ENCODE assay signal across 8 cellular contexts in genomic region chr7:135169936-135170222, GRCh38. TPM values are rescaled to one million over a fixed set of nuclear protein-coding genes. Genes with fewer than 3 reads are reported as not detected.
DNase-seq lines count a peak whose midpoint lies in the region; ATAC-seq and TF ChIP-seq lines count a peak whose summit lies in the region.

No MANE protein-coding gene starts in this region.

- H3K27ac ChIP-seq in DOHH2 (ENCODE audit: low read depth, low read length) (peak overlapping the region; percentile 86), left lung (peak overlapping the region; percentile 92 to 100)

- H3F3A ChIP-seq in DOHH2 (ENCODE audit: control insufficient read depth, insufficient read depth), result peaks cover 7% of the 10 kb centered on the region

- in situ Hi-C loops in GM13977 (cut with MboI; ENCODE audit: low pct_unique_long_range_greater_than_20kb, low sequenced_read_pairs, unreplicated experiment), result no loop called here

- H3K4me3 Mint-ChIP-seq in activated naive CD8-positive, alpha-beta T cell treated with anti-CD3 and anti-CD28 coated beads, Interleukin-2, amount 50 U/mL, for 24 hours, result peak overlapping the region; percentile 94
- H3K4me3 Mint-ChIP-seq in type B pancreatic cell, result peak overlapping the region; percentile 92

- ATAC-seq in HG03159 (IDR thresholded peaks at IDR 0.05; ENCODE audit: unreplicated experiment) (peak; percentile 24), left lung (no peak), GM21423 (IDR thresholded peaks at IDR 0.05; ENCODE audit: unreplicated experiment) (no peak)
- ATAC-seq in activated naive CD8-positive, alpha-beta T cell treated with anti-CD3 and anti-CD28 coated beads, Interleukin-2, amount 50 U/mL, for 24 hours, result no peak

- peak overlapping the region; percentile 88 for H3K4me3 ChIP-seq in DOHH2 (ENCODE audit: low read length)
- H3K4me3 ChIP-seq in left lung, result peak overlapping the region; percentile 57 to 85

- peaks cover 22% of the 10 kb centered on the region for H3K4me1 ChIP-seq in DOHH2 (ENCODE audit: control insufficient read depth, low read length)
- H3K4me1 ChIP-seq in left lung, result peaks cover 8 to 59% of the 10 kb centered on the region in 2 donors

- no peaks in the 10 kb centered on the region for H3K9me3 ChIP-seq in DOHH2 (ENCODE audit: control insufficient read depth, insufficient read depth, low read length)
- no peaks in the 10 kb centered on the region for H3K9me3 ChIP-seq in left lung

- H3K27me3 ChIP-seq in DOHH2 (ENCODE audit: control insufficient read depth, low read length) (no peaks in the 10 kb centered on the region), left lung (no peaks in the 10 kb centered on the region)

- no peak for TF ChIP-seq CTCF in DOHH2 (IDR thresholded peaks at IDR 0.05; ENCODE audit: low read depth, low read length, poor library complexity, severe bottlenecking)
- TF ChIP-seq CTCF in left lung (IDR thresholded peaks at IDR 0.05), result no peak
- no peak for TF ChIP-seq CTCF in type B pancreatic cell (conservative IDR thresholded peaks at IDR 0.05)
- TF ChIP-seq CTCF in GM13977 (IDR thresholded peaks at IDR 0.05; ENCODE audit: extremely low read depth, insufficient read depth, missing control alignments), result no peak

- H3K27me3 Mint-ChIP-seq in activated naive CD8-positive, alpha-beta T cell treated with anti-CD3 and anti-CD28 coated beads, Interleukin-2, amount 50 U/mL, for 24 hours, result no peaks in the 10 kb centered on the region
- H3K27me3 Mint-ChIP-seq in type B pancreatic cell, result no peaks in the 10 kb centered on the region

- H3K36me3 ChIP-seq in DOHH2 (ENCODE audit: control insufficient read depth, low read length) (peaks cover 57% of the 10 kb centered on the region), left lung (peaks cover 0 to 37% of the 10 kb centered on the region in 2 donors)

- H3K9me2 ChIP-seq in DOHH2 (replicated peaks; ENCODE audit: control insufficient read depth, low read length), result no peaks in the 10 kb centered on the region

- H3K79me2 ChIP-seq in DOHH2 (ENCODE audit: control insufficient read depth, low read length), result peaks cover 71% of the 10 kb centered on the region

- intact Hi-C loops in left lung (cut with DNase I), result loop anchor here in 1 of 2 donors (10.0 kb wide), 1 partner anchor 175 kb away; no protein-coding TSS in a partner anchor

- no peak for DNase-seq in activated naive CD8-positive, alpha-beta T cell treated with anti-CD3 and anti-CD28 coated beads, Interleukin-2, amount 50 U/mL, for 24 hours
- DNase-seq in left lung (no peak), type B pancreatic cell (ENCODE audit: extremely low spot score, unreplicated experiment) (no peak), GOT3 (lab: John Stamatoyannopoulos, UW) (no peak), GM13977 (ENCODE audit: low spot score) (no peak)

- H3K4me2 ChIP-seq in DOHH2 (ENCODE audit: low read length), result peak overlapping the region; percentile 81

- H3K27ac Mint-ChIP-seq in activated naive CD8-positive, alpha-beta T cell treated with anti-CD3 and anti-CD28 coated beads, Interleukin-2, amount 50 U/mL, for 24 hours, result peak overlapping the region; percentile 97
- peak overlapping the region; percentile 81 for H3K27ac Mint-ChIP-seq in type B pancreatic cell

- peaks cover 55% of the 10 kb centered on the region for H3K4me1 Mint-ChIP-seq in activated naive CD8-positive, alpha-beta T cell treated with anti-CD3 and anti-CD28 coated beads, Interleukin-2, amount 50 U/mL, for 24 hours
- peaks cover 26% of the 10 kb centered on the region for H3K4me1 Mint-ChIP-seq in type B pancreatic cell (ENCODE audit: unreplicated experiment)

- no peaks in the 10 kb centered on the region for H4K20me1 ChIP-seq in DOHH2 (ENCODE audit: control insufficient read depth, insufficient read depth, low read depth, low read length)

- peaks cover 41% of the 10 kb centered on the region for H3K36me3 Mint-ChIP-seq in activated naive CD8-positive, alpha-beta T cell treated with anti-CD3 and anti-CD28 coated beads, Interleukin-2, amount 50 U/mL, for 24 hours (ENCODE audit: low read depth)
- H3K36me3 Mint-ChIP-seq in type B pancreatic cell, result peaks cover 21% of the 10 kb centered on the region

- H3K9me3 Mint-ChIP-seq in activated naive CD8-positive, alpha-beta T cell treated with anti-CD3 and anti-CD28 coated beads, Interleukin-2, amount 50 U/mL, for 24 hours, result no peaks in the 10 kb centered on the region
- H3K9me3 Mint-ChIP-seq in type B pancreatic cell, result no peaks in the 10 kb centered on the region

RNA-seq across cellular contexts. Expression of gene CYREN, which starts 0.6 kb away (rescaled TPM):
- total RNA-seq in left lung, result 10 to 100 TPM; 32.1 to 39.9 TPM
- total RNA-seq in type B pancreatic cell (ENCODE audit: low replicate concordance), result 43.4 and 51.0 TPM in 2 replicates

RNA-seq across cellular contexts. Expression of gene TMEM140, which starts 22.0 kb away (rescaled TPM):
- total RNA-seq in left lung (10 to 100 TPM; 24.0 to 25.4 TPM), type B pancreatic cell (ENCODE audit: low replicate concordance) (0.68 and 2.0 TPM in 2 replicates)

RNA-seq across cellular contexts. Expression of gene WDR91, which starts 41.4 kb away (rescaled TPM):
- total RNA-seq in left lung (10 to 100 TPM; 22.9 to 27.9 TPM), type B pancreatic cell (ENCODE audit: low replicate concordance) (10.0 and 25.8 TPM in 2 replicates)
